Comparison of ENCODE assay signal across 25 cellular contexts in the genomic region with DNA sequence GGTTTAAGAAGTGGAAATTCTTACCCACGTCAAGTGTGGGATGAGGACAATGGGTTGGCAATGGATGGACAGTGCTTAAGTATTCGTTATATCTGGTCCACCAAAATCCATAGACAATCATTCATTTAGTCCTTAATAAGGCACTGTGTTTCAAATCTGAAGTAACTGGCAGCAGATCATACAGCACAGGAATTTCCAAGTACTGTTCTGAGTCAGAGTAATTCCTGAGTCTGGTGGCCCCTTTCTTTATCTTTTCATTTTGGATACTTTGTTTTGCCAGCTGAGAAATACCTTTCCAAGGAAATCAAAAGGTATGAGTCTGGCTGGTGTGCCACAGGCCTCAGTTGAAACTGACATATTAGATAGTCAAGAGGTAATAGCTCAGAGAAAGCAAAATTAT.
"Had no signal": no experiment of that assay in that cellular context is flagged by ENCODE, and none has a peak within 500 bp of the region (broad histone marks: within the 10 kb centered on the region; RNA-seq: fewer than 3 reads in every experiment).

No MANE protein-coding gene starts in this region.

- H3K4me3 ChIP-seq: coronary artery, esophagus squamous epithelium, lower lobe of right lung, prostate gland, right atrium auricular region, smooth muscle cell, suprapubic skin, transverse colon, upper lobe of right lung, uterus had no signal

- H3K4me1 Mint-ChIP-seq: immature natural killer cell; naive thymus-derived CD8-positive, alpha-beta T cell; stimulated activated naive CD8-positive, alpha-beta T cell treated with anti-CD3 and anti-CD28 coated beads, Interleukin-15, amount 100 ng/mL, for 72 hours had no signal

- H3K4me3 Mint-ChIP-seq: effector memory CD8-positive, alpha-beta T cell; immature natural killer cell; naive thymus-derived CD8-positive, alpha-beta T cell; stimulated activated naive CD8-positive, alpha-beta T cell treated with anti-CD3 and anti-CD28 coated beads, Interleukin-15, amount 100 ng/mL, for 72 hours had no signal

- H3K9me3 ChIP-seq: esophagus squamous epithelium, lower lobe of right lung, prostate gland, suprapubic skin, transverse colon, upper lobe of right lung, uterus had no signal

- H3K4me1 ChIP-seq: esophagus squamous epithelium, lower lobe of right lung, prostate gland, right atrium auricular region, suprapubic skin, transverse colon, upper lobe of right lung, uterus had no signal

- H3K27me3 ChIP-seq: esophagus squamous epithelium, right atrium auricular region, suprapubic skin, transverse colon, upper lobe of right lung, uterus had no signal

- H3K27me3 Mint-ChIP-seq: effector memory CD8-positive, alpha-beta T cell; stimulated activated naive CD8-positive, alpha-beta T cell treated with anti-CD3 and anti-CD28 coated beads, Interleukin-15, amount 100 ng/mL, for 72 hours had no signal

- DNase-seq: dermis blood vessel endothelial cell; effector memory CD8-positive, alpha-beta T cell; erythroblast; esophagus squamous epithelium; foreskin melanocyte; hypothalamus; immature natural killer cell; left ventricle myocardium superior; lower lobe of right lung; naive thymus-derived CD8-positive, alpha-beta T cell; occipital lobe; stimulated activated CD4-positive, alpha-beta T cell treated with anti-CD3 and anti-CD28 coated beads, Interleukin-12 subunit alpha, Interleukin-12 subunit beta, amount 100 ng/mL, for 4 hours; stimulated activated CD4-positive, alpha-beta T cell treated with anti-CD3 and anti-CD28 coated beads, Interleukin-1b, Interleukin-23, amount 100 ng/mL, for 48 hours; stimulated activated CD4-positive, alpha-beta T cell treated with anti-CD3 and anti-CD28 coated beads, Interleukin-4, amount 100 ng/mL, for 1 hour; stimulated activated CD8-positive, alpha-beta memory T cell treated with anti-CD3 and anti-CD28 coated beads, Interleukin-4, amount 100 ng/mL, for 48 hours; stimulated activated naive CD4-positive, alpha-beta T cell; stimulated activated naive CD8-positive, alpha-beta T cell treated with anti-CD3 and anti-CD28 coated beads, Interleukin-15, amount 100 ng/mL, for 72 hours; transverse colon; upper lobe of right lung; uterus had no signal

- H3K9me3 Mint-ChIP-seq: effector memory CD8-positive, alpha-beta T cell had no signal

- H3K36me3 ChIP-seq: esophagus squamous epithelium, lower lobe of right lung, prostate gland, right atrium auricular region, suprapubic skin, transverse colon, upper lobe of right lung, uterus had no signal

- H3K27ac Mint-ChIP-seq: effector memory CD8-positive, alpha-beta T cell; immature natural killer cell; naive thymus-derived CD8-positive, alpha-beta T cell; stimulated activated naive CD8-positive, alpha-beta T cell treated with anti-CD3 and anti-CD28 coated beads, Interleukin-15, amount 100 ng/mL, for 72 hours had no signal

- H3K4me2 ChIP-seq: smooth muscle cell had no signal

- H3K36me3 Mint-ChIP-seq: immature natural killer cell had no signal

- H3K27ac ChIP-seq: coronary artery, esophagus squamous epithelium, lower lobe of right lung, prostate gland, right atrium auricular region, suprapubic skin, transverse colon, upper lobe of right lung, uterus had no signal
